ENCODE assay signal across 14 cellular contexts in genomic region chr4:156933633-156934258, GRCh38. TPM values are rescaled to one million over a fixed set of nuclear protein-coding genes. Genes with fewer than 3 reads are reported as not detected.
DNase-seq lines count a peak whose midpoint lies in the region; ATAC-seq, FAIRE-seq and TF ChIP-seq lines count a peak whose summit lies in the region.
"Had no signal": no experiment of that assay in that cellular context is flagged by ENCODE, and none has a peak within 500 bp of the region (broad histone marks: within the 10 kb centered on the region; RNA-seq: fewer than 3 reads in every experiment).

No MANE protein-coding gene starts in this region.

- H3K4me3 ChIP-seq in AG04449 (ENCODE audit: low read depth, low read length) (no peak overlapping the region), K562 (no peak overlapping the region), Karpas-422 (ENCODE audit: low read length) (no peak overlapping the region)
- H3K4me3 ChIP-seq: cardiac muscle cell, Peyer's patch, psoas muscle had no signal

- H3K36me3 ChIP-seq in K562 (ENCODE audit: control insufficient read depth, insufficient read depth, low read length) (no peaks in the 10 kb centered on the region), Karpas-422 (ENCODE audit: insufficient read depth, low read length) (no peaks in the 10 kb centered on the region)
- H3K36me3 ChIP-seq: cardiac muscle cell, Peyer's patch had no signal

- H3K79me2 ChIP-seq in K562 (ENCODE audit: control insufficient read depth, insufficient read depth, low read length): no peaks in the 10 kb centered on the region
- no peaks in the 10 kb centered on the region for H3K79me2 ChIP-seq in Karpas-422 (ENCODE audit: low read length)

- H3K27me3 ChIP-seq in K562 (ENCODE audit: control insufficient read depth in 2 of 2, insufficient read depth in 2 of 2, low read length in 2 of 2) (no peaks in the 10 kb centered on the region), Karpas-422 (ENCODE audit: low read length) (no peaks in the 10 kb centered on the region)
- H3K27me3 ChIP-seq: cardiac muscle cell, Peyer's patch had no signal

- 3% methylated on average over 5 of the region's 5 CpGs for WGBS in K562 (ENCODE audit: insufficient coverage, low coverage, missing lambda C conversion rate)

- no peaks in the 10 kb centered on the region for H3K4me1 ChIP-seq in K562 (replicated peaks in 1 of 2; ENCODE audit: control insufficient read depth in 2 of 2, insufficient read depth in 2 of 2, low read length in 2 of 2)
- H3K4me1 ChIP-seq in Karpas-422 (ENCODE audit: low read length): no peaks in the 10 kb centered on the region
- H3K4me1 ChIP-seq: Peyer's patch had no signal

- in situ Hi-C loops in K562 (cut with MboI): no loop called here

- TF ChIP-seq CTCF in AG04449 (IDR thresholded peaks at IDR 0.05; ENCODE audit: insufficient read depth, low read length, missing control alignments) (no peak), K562 (IDR thresholded peaks at IDR 0.05 in 2 of 3, conservative IDR thresholded peaks at IDR 0.05 in 1 of 3; ENCODE audit: insufficient read depth in 2 of 3, low read depth in 1 of 3, low read length in 3 of 3) (no peak)

- POLR2A ChIA-PET in AG04449 (lab: Yijun Ruan, JAX): no interaction called here
- POLR2A ChIA-PET in K562 (lab: Yijun Ruan, JAX): no interaction called here

- no peak overlapping the region for H3K9ac ChIP-seq in K562 (ENCODE audit: insufficient read depth in 1 of 2, low read depth in 2 of 2, low read length in 2 of 2)
- H3K9ac ChIP-seq in Karpas-422 (ENCODE audit: low read length): no peak overlapping the region

- no TSS peak for BruUV-seq in K562 (replicated peaks; lab: Mats Ljungman, UMichigan)

- ATAC-seq in K562: no peak
- ATAC-seq: psoas muscle had no signal

- H2AFZ ChIP-seq in K562 (ENCODE audit: low read depth, low read length): no peak overlapping the region
- no peak overlapping the region for H2AFZ ChIP-seq in Karpas-422 (ENCODE audit: low read length)

- H3K9me1 ChIP-seq in K562 (ENCODE audit: control insufficient read depth, insufficient read depth, low read length): no peaks in the 10 kb centered on the region

- no peak overlapping the region for H3K27ac ChIP-seq in K562 (ENCODE audit: extremely low read depth, low read depth, low read length)
- no peak overlapping the region for H3K27ac ChIP-seq in Karpas-422 (ENCODE audit: low read length)
- H3K27ac ChIP-seq: cardiac muscle cell, Peyer's patch, psoas muscle had no signal

- H3K4me2 ChIP-seq in K562 (ENCODE audit: insufficient read depth, low read length) (no peak overlapping the region), Karpas-422 (ENCODE audit: low read depth, low read length, poor library complexity, severe bottlenecking) (no peak overlapping the region)

- no peaks in the 10 kb centered on the region for H3K9me3 ChIP-seq in K562 (replicated peaks; ENCODE audit: control insufficient read depth, insufficient read depth, low read depth, low read length)
- no peaks in the 10 kb centered on the region; the same call in 1 of the 2 replicates for H3K9me3 ChIP-seq in Karpas-422 (ENCODE audit: low read length)
- H3K9me3 ChIP-seq: Peyer's patch, psoas muscle had no signal

- TF ChIP-seq EP300 in K562 (IDR thresholded peaks at IDR 0.05; ENCODE audit: low read length): no peak

- TF ChIP-seq RAD21 in K562 (CRISPR knock-in tag; conservative IDR thresholded peaks at IDR 0.05 in 1 of 2, IDR thresholded peaks at IDR 0.05 in 1 of 2): no peak

- H4K20me1 ChIP-seq in K562 (replicated peaks; ENCODE audit: control insufficient read depth, insufficient read depth, low read length) (no peaks in the 10 kb centered on the region), Karpas-422 (ENCODE audit: insufficient read depth, low read depth, low read length) (no peaks in the 10 kb centered on the region)

- DNase-seq in AG04449 (ENCODE audit: low read depth, low spot score) (peak; percentile 82), HT1080 (ENCODE audit: low read depth) (peak; percentile 84), K562 (ENCODE audit: extremely low read depth in 1 of 4, low spot score in 3 of 4) (no peak), iris pigment epithelial cell (ENCODE audit: low read depth) (peak; percentile 85), Karpas-422 (no peak), AG08395 (ENCODE audit: low spot score) (no peak), NCI-H526 (lab: John Stamatoyannopoulos, UW) (no peak)
- no peak for DNase-seq in activated CD8-positive, alpha-beta memory T cell treated with anti-CD3 and anti-CD28 coated beads for 24 hours
- DNase-seq: activated T-cell treated with anti-CD3 and anti-CD28 coated beads, Interleukin-2, amount 50 U/mL, for 48 hours; KBM-7; NCI-H2171 treated with DMSO at 0.1 percent for 48 hours; Peyer's patch; psoas muscle had no signal

- CTCF ChIA-PET in AG04449 (lab: Yijun Ruan, JAX) (no interaction called here), K562 (lab: Yijun Ruan, JAX; ENCODE audit: low intra/inter-chr PET ratio) (no interaction called here)

- intact Hi-C loops in K562 (cut with micrococcal nuclease): no loop called here

- no peak for TF ChIP-seq POLR2A in K562 (conservative IDR thresholded peaks at IDR 0.05)

- FAIRE-seq in K562 (lab: Jason Lieb, UNC): no peak

- no peaks in the 10 kb centered on the region for H3K9me2 ChIP-seq in Karpas-422 (replicated peaks; ENCODE audit: insufficient read depth, low read length)

TF ChIP-seq in K562, 482 proteins besides CTCF, POLR2A, EP300 and RAD21:
- TF ChIP-seq ZNF253 (CRISPR knock-in tag; conservative IDR thresholded peaks at IDR 0.05) (no peak), E2F6 (IDR thresholded peaks at IDR 0.05; ENCODE audit: borderline replicate concordance in 1 of 2, extremely low read depth in 1 of 2, insufficient read depth in 1 of 2, insufficient read length in 1 of 2, low read depth in 1 of 2, low read length in 1 of 2, poor library complexity in 1 of 2, severe bottlenecking in 1 of 2) (no peak), CXXC5 (CRISPR knock-in tag; IDR thresholded peaks at IDR 0.05) (no peak), ZNF431 (CRISPR knock-in tag; IDR thresholded peaks at IDR 0.05) (peak; percentile 70), ZMIZ1 (IDR thresholded peaks at IDR 0.05; ENCODE audit: low read depth in 2 of 2, low read length in 2 of 2) (no peak)

RNA-seq across cellular contexts. Expression of gene PDGFC, which starts 37.9 kb away (rescaled TPM):
- 46.5 and 52.3 TPM in 2 replicates for total RNA-seq in HT1080 (2014; rRNA removed; shearing (Covaris generic))
- polyA plus RNA-seq in HT1080 (2015; cell fraction: cytosol; rRNA removed): 38.6 and 43.3 TPM in 2 replicates
- polyA plus RNA-seq in HT1080 (2015; cell fraction: nucleus; rRNA removed): 44.7 and 50.5 TPM in 2 replicates
- not detected in 2 replicates for total RNA-seq in K562 (2011; cell fraction: chromatin; rRNA removed; ENCODE audit: low replicate concordance)
- not detected in 2 replicates for total RNA-seq in K562 (2011; cell fraction: nucleolus; rRNA removed)
- total RNA-seq in K562 (2011; cell fraction: nucleoplasm; rRNA removed): not detected in 2 replicates
- total RNA-seq in K562 (2014; rRNA removed): not detected in 2 replicates
- not detected in 2 replicates for total RNA-seq in K562 (2014; rRNA removed; fragmentation: Illumina TruSeq; extraction: Trizol)
- not detected in 2 replicates for total RNA-seq in K562 (2015; rRNA removed; fragmentation: Illumina TruSeq; extraction: Trizol)
- 0.20 TPM in 1 of 2 replicates, not detected in the other for total RNA-seq in K562 (2021)
- not detected in 2 replicates for polyA plus RNA-seq in K562 (2011; rRNA removed)
- polyA plus RNA-seq in K562 (2011; cell fraction: cytosol; rRNA removed): not detected in 2 replicates
- not detected in 2 replicates for polyA plus RNA-seq in K562 (2011; cell fraction: nucleus; rRNA removed)
- polyA plus RNA-seq in K562 (2012): not detected in 2 replicates
- not detected in 2 replicates for polyA plus RNA-seq in K562 (2014; fragmentation: Illumina TruSeq; extraction: Trizol)
- polyA plus RNA-seq in K562 (2014; fragmentation: Nextera tagmentation; extraction: Ambion mirVana): not detected
- not detected in 2 replicates for polyA plus RNA-seq in K562 (2014; rRNA removed)
- polyA minus RNA-seq in K562 (2011; rRNA and poly(A)+ RNA removed): not detected in 2 replicates
- not detected in 2 replicates for polyA minus RNA-seq in K562 (2011; cell fraction: cytosol; rRNA and poly(A)+ RNA removed)
- not detected in 2 replicates for polyA minus RNA-seq in K562 (2011; cell fraction: nucleus; rRNA and poly(A)+ RNA removed)
- total RNA-seq in Karpas-422 (2014; rRNA removed; shearing (Covaris generic); ENCODE audit: low replicate concordance): not detected in 2 replicates

Comparison
In these comparisons a context has a peak if more than half of its experiments do, and no peak if none do; other contexts are left out.
1. DNase-seq: peak in AG04449 (single experiment), HT1080 (single experiment) and iris pigment epithelial cell (single experiment); none in K562 (0 of 4), Karpas-422 (single experiment), AG08395 (single experiment), activated CD8-positive, alpha-beta memory T cell treated with anti-CD3 and anti-CD28 coated beads for 24 hours (single experiment) and NCI-H526 (0 of 2).
2. RNA of gene PDGFC, which starts 37.9 kb away (total RNA-seq): 46.5 to 52.3 TPM in HT1080; 0.20 TPM in K562 and not detected in Karpas-422; every median in the first group is over 10 times any median in the second.